1 cellular context compared by ENCODE assay signal in genomic region chr10:132331956-132332749, GRCh38.
TF ChIP-seq lines count a peak whose summit lies in the region.

TSS of gene LRRC27 (plus strand) at chr10:132332193. CDS start at chr10:132333525, 1,332 bp downstream.

TF ChIP-seq in HepG2, 621 proteins besides CTCF, POLR2A, EP300 and RAD21 (continued from another document):
- TF ChIP-seq NFAT5 (CRISPR knock-in tag; IDR thresholded peaks at IDR 0.05) (peak; percentile 92), ZNF512 (CRISPR knock-in tag; IDR thresholded peaks at IDR 0.05) (0 out of 2 replicates have a peak, but pooled peaks have one; percentile 79), ZXDC (CRISPR knock-in tag; IDR thresholded peaks at IDR 0.05) (no peak), SIN3B (IDR thresholded peaks at IDR 0.05; ENCODE audit: low read length) (0 out of 2 replicates have a peak, but pooled peaks have one; percentile 26), ZNF343 (CRISPR knock-in tag; IDR thresholded peaks at IDR 0.05) (peak; percentile 32; the same call in 1 of the 2 replicates), ZNF430 (CRISPR knock-in tag; IDR thresholded peaks at IDR 0.05) (peak; percentile 84; the same call in 1 of the 2 replicates), ZNF746 (CRISPR knock-in tag; IDR thresholded peaks at IDR 0.05) (peak; percentile 61; the same call in 1 of the 2 replicates), ARNT2 (CRISPR knock-in tag; IDR thresholded peaks at IDR 0.05; ENCODE audit: low read depth) (peak; percentile 78; the same call in 1 of the 2 replicates), ZNF670 (CRISPR knock-in tag; IDR thresholded peaks at IDR 0.05; ENCODE audit: borderline replicate concordance) (no peak), AHR (CRISPR knock-in tag; IDR thresholded peaks at IDR 0.05) (no peak; the same call in 1 of the 2 replicates), IRF1 (CRISPR knock-in tag; IDR thresholded peaks at IDR 0.05; ENCODE audit: low read depth) (no peak), AKAP8 (CRISPR knock-in tag; IDR thresholded peaks at IDR 0.05) (no peak), TAF15 (IDR thresholded peaks at IDR 0.05; ENCODE audit: low read depth, low read length, poor library complexity, severe bottlenecking) (peak; percentile 39), ZNF780A (CRISPR knock-in tag; IDR thresholded peaks at IDR 0.05) (no peak), ZNF44 (CRISPR knock-in tag; IDR thresholded peaks at IDR 0.05) (0 out of 2 replicates have a peak, but pooled peaks have one; percentile 58), ZNF205 (CRISPR knock-in tag; IDR thresholded peaks at IDR 0.05) (no peak), ZBTB25 (CRISPR knock-in tag; IDR thresholded peaks at IDR 0.05) (peak; percentile 39; the same call in 1 of the 2 replicates), ZNF367 (CRISPR knock-in tag; IDR thresholded peaks at IDR 0.05; ENCODE audit: borderline replicate concordance) (no peak), FOXC1 (CRISPR knock-in tag; IDR thresholded peaks at IDR 0.05; ENCODE audit: borderline replicate concordance) (0 out of 2 replicates have a peak, but pooled peaks have one; percentile 81)
- TF ChIP-seq, protein P1, sequence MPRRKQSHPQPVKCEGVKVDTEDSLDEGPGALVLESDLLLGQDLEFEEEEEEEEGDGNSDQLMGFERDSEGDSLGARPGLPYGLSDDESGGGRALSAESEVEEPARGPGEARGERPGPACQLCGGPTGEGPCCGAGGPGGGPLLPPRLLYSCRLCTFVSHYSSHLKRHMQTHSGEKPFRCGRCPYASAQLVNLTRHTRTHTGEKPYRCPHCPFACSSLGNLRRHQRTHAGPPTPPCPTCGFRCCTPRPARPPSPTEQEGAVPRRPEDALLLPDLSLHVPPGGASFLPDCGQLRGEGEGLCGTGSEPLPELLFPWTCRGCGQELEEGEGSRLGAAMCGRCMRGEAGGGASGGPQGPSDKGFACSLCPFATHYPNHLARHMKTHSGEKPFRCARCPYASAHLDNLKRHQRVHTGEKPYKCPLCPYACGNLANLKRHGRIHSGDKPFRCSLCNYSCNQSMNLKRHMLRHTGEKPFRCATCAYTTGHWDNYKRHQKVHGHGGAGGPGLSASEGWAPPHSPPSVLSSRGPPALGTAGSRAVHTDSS (CRISPR knock-in tag; conservative IDR thresholded peaks at IDR 0.05) = no peak
- TF ChIP-seq, protein P2, sequence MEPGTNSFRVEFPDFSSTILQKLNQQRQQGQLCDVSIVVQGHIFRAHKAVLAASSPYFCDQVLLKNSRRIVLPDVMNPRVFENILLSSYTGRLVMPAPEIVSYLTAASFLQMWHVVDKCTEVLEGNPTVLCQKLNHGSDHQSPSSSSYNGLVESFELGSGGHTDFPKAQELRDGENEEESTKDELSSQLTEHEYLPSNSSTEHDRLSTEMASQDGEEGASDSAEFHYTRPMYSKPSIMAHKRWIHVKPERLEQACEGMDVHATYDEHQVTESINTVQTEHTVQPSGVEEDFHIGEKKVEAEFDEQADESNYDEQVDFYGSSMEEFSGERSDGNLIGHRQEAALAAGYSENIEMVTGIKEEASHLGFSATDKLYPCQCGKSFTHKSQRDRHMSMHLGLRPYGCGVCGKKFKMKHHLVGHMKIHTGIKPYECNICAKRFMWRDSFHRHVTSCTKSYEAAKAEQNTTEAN (CRISPR knock-in tag; conservative IDR thresholded peaks at IDR 0.05) = no peak
- TF ChIP-seq, protein P3, sequence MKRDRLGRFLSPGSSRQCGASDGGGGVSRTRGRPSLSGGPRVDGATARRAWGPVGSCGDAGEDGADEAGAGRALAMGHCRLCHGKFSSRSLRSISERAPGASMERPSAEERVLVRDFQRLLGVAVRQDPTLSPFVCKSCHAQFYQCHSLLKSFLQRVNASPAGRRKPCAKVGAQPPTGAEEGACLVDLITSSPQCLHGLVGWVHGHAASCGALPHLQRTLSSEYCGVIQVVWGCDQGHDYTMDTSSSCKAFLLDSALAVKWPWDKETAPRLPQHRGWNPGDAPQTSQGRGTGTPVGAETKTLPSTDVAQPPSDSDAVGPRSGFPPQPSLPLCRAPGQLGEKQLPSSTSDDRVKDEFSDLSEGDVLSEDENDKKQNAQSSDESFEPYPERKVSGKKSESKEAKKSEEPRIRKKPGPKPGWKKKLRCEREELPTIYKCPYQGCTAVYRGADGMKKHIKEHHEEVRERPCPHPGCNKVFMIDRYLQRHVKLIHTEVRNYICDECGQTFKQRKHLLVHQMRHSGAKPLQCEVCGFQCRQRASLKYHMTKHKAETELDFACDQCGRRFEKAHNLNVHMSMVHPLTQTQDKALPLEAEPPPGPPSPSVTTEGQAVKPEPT (CRISPR knock-in tag; IDR thresholded peaks at IDR 0.05; ENCODE audit: low read depth) = peak; percentile 84
- TF ChIP-seq, protein P4, sequence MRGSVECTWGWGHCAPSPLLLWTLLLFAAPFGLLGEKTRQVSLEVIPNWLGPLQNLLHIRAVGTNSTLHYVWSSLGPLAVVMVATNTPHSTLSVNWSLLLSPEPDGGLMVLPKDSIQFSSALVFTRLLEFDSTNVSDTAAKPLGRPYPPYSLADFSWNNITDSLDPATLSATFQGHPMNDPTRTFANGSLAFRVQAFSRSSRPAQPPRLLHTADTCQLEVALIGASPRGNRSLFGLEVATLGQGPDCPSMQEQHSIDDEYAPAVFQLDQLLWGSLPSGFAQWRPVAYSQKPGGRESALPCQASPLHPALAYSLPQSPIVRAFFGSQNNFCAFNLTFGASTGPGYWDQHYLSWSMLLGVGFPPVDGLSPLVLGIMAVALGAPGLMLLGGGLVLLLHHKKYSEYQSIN (CRISPR knock-in tag; IDR thresholded peaks at IDR 0.05; ENCODE audit: borderline replicate concordance) = no peak
